ENCODE assay signal across 8 cellular contexts in genomic region chr22:35380537-35381423, GRCh38. TPM values are rescaled to one million over a fixed set of nuclear protein-coding genes. Genes with fewer than 3 reads are reported as not detected.
DNase-seq lines count a peak whose midpoint lies in the region; ATAC-seq and TF ChIP-seq lines count a peak whose summit lies in the region.

TSS of gene HMOX1 (plus strand) at chr22:35381096. CDS start at chr22:35381174, 78 bp downstream.

- H3K4me3 Mint-ChIP-seq in activated naive CD8-positive, alpha-beta T cell treated with anti-CD3 and anti-CD28 coated beads, Interleukin-2, amount 50 U/mL, for 24 hours: peak within 1 kb of the TSS; percentile 50

- H3K4ac ChIP-seq in neuronal stem cell (ENCODE audit: low read length): no peak within 1 kb of the TSS

- peak within 1 kb of the TSS; percentile 64 for H3K4me2 ChIP-seq in neuronal stem cell (ENCODE audit: insufficient read depth, low read length, poor library complexity, severe bottlenecking)

- H2BK15ac ChIP-seq in neuronal stem cell (ENCODE audit: low read length): peak within 1 kb of the TSS; percentile 71

- peaks cover 43% of the 10 kb centered on the region for H3K4me1 ChIP-seq in HUES48 (ENCODE audit: control insufficient read depth, insufficient read depth, low read length)
- peaks cover 14 to 20% of the 10 kb centered on the region in 2 donors for H3K4me1 ChIP-seq in neuronal stem cell (ENCODE audit: control insufficient read depth in 2 of 2, insufficient read depth in 1 of 2, low read depth in 1 of 2, low read length in 2 of 2)

- H3K4me3 ChIP-seq in HUES48 (ENCODE audit: low read depth, low read length): peak within 1 kb of the TSS; percentile 56
- peak within 1 kb of the TSS; percentile 44 for H3K4me3 ChIP-seq in SK-N-MC
- H3K4me3 ChIP-seq in neuronal stem cell (ENCODE audit: low read length in 2 of 2): peak within 1 kb of the TSS; percentile 48 to 73

- ATAC-seq in GM19324 (IDR thresholded peaks at IDR 0.05; ENCODE audit: low FRiP score, unreplicated experiment): peak; percentile 69
- peak; percentile 72 for ATAC-seq in activated naive CD8-positive, alpha-beta T cell treated with anti-CD3 and anti-CD28 coated beads, Interleukin-2, amount 50 U/mL, for 24 hours

- H2BK120ac ChIP-seq in neuronal stem cell (ENCODE audit: low read depth, low read length): peak within 1 kb of the TSS; percentile 19

- no peak for DNase-seq in SK-N-MC (ENCODE audit: low read depth, low spot score)
- peak; percentile 66 for DNase-seq in activated naive CD8-positive, alpha-beta T cell treated with anti-CD3 and anti-CD28 coated beads, Interleukin-2, amount 50 U/mL, for 24 hours
- DNase-seq in glomerular visceral epithelial cell (ENCODE audit: extremely low spot score): peak; percentile 82
- peak; percentile 49 for DNase-seq in neuronal stem cell (ENCODE audit: low spot score)
- DNase-seq in ureter (ENCODE audit: low spot score): peak; percentile 91

- no peaks in the 10 kb centered on the region for H3K36me3 Mint-ChIP-seq in activated naive CD8-positive, alpha-beta T cell treated with anti-CD3 and anti-CD28 coated beads, Interleukin-2, amount 50 U/mL, for 24 hours (ENCODE audit: low read depth)

- H3K36me3 ChIP-seq in HUES48 (ENCODE audit: control insufficient read depth, insufficient read depth, low read length) (peaks cover 4% of the 10 kb centered on the region; the same call in 1 of the 2 replicates), SK-N-MC (ENCODE audit: insufficient read depth, low read length) (no peaks in the 10 kb centered on the region), neuronal stem cell (replicated peaks in 1 of 2; ENCODE audit: control insufficient read depth in 2 of 2, insufficient read depth in 2 of 2, low read length in 2 of 2) (no peaks in the 10 kb centered on the region)

- H2AFZ ChIP-seq in neuronal stem cell (ENCODE audit: low read length): peak within 1 kb of the TSS; percentile 95

- H3K14ac ChIP-seq in neuronal stem cell (ENCODE audit: low read length): no peak within 1 kb of the TSS

- peak within 1 kb of the TSS; percentile 67 for H2BK12ac ChIP-seq in neuronal stem cell (ENCODE audit: low read length)

- no peak within 1 kb of the TSS for H4K91ac ChIP-seq in neuronal stem cell (ENCODE audit: low read depth, low read length, poor library complexity)

- peaks cover 41% of the 10 kb centered on the region for H3K27me3 Mint-ChIP-seq in activated naive CD8-positive, alpha-beta T cell treated with anti-CD3 and anti-CD28 coated beads, Interleukin-2, amount 50 U/mL, for 24 hours

- no peak for TF ChIP-seq CTCF in C4-2B (conservative IDR thresholded peaks at IDR 0.05)

- H2AK5ac ChIP-seq in neuronal stem cell (ENCODE audit: low read depth, low read length): peak within 1 kb of the TSS; percentile 63

- WGBS in neuronal stem cell (ENCODE audit: extremely low coverage in 2 of 2, insufficient read length in 2 of 2, insufficient replicate concordance in 1 of 2), 2 donors: no CpG with 5 or more reads among the region's 47 CpGs

- no peak within 1 kb of the TSS for H4K8ac ChIP-seq in neuronal stem cell (ENCODE audit: low read depth, low read length)

- H3K9ac ChIP-seq in HUES48 (ENCODE audit: low read depth, low read length) (peak within 1 kb of the TSS; percentile 14; the same call in 1 of the 2 replicates), SK-N-MC (ENCODE audit: insufficient read length) (no peak within 1 kb of the TSS), neuronal stem cell (ENCODE audit: low read depth, low read length, poor library complexity) (peak within 1 kb of the TSS; percentile 78)

- H3K27ac ChIP-seq in C4-2B (peak within 1 kb of the TSS; percentile 67), HUES48 (ENCODE audit: low read depth, low read length) (peak within 1 kb of the TSS; percentile 16), SK-N-MC (no peak within 1 kb of the TSS), neuronal stem cell (replicated peaks; ENCODE audit: low read length) (no peak within 1 kb of the TSS)

- H3K9me3 ChIP-seq in HUES48 (ENCODE audit: control insufficient read depth, insufficient read depth, low read length) (no peaks in the 10 kb centered on the region), SK-N-MC (ENCODE audit: low read depth, low read length) (no peaks in the 10 kb centered on the region), neuronal stem cell (replicated peaks in 1 of 2; ENCODE audit: control insufficient read depth in 2 of 2, insufficient read depth in 1 of 2, low read depth in 1 of 2, low read length in 2 of 2) (no peaks in the 10 kb centered on the region)

- peaks cover 4% of the 10 kb centered on the region; the same call in 1 of the 2 replicates for H3K27me3 ChIP-seq in HUES48 (ENCODE audit: control insufficient read depth, insufficient read depth, low read length)
- H3K27me3 ChIP-seq in neuronal stem cell (ENCODE audit: control insufficient read depth in 3 of 3, insufficient read depth in 3 of 3, low read depth in 1 of 3, low read length in 3 of 3): peaks cover 0 to 11% (median 4%) of the 10 kb centered on the region in 3 experiments

- peaks cover 19% of the 10 kb centered on the region for H3K4me1 Mint-ChIP-seq in activated naive CD8-positive, alpha-beta T cell treated with anti-CD3 and anti-CD28 coated beads, Interleukin-2, amount 50 U/mL, for 24 hours

- no peaks in the 10 kb centered on the region for H3K79me1 ChIP-seq in neuronal stem cell (ENCODE audit: low read depth, low read length)

- peak within 1 kb of the TSS; percentile 96 for H3K18ac ChIP-seq in neuronal stem cell (ENCODE audit: low read length)

- no peak within 1 kb of the TSS for H3K27ac Mint-ChIP-seq in activated naive CD8-positive, alpha-beta T cell treated with anti-CD3 and anti-CD28 coated beads, Interleukin-2, amount 50 U/mL, for 24 hours

- no peak within 1 kb of the TSS for H2BK5ac ChIP-seq in neuronal stem cell (ENCODE audit: low read length)

- no peaks in the 10 kb centered on the region for H3K9me3 Mint-ChIP-seq in activated naive CD8-positive, alpha-beta T cell treated with anti-CD3 and anti-CD28 coated beads, Interleukin-2, amount 50 U/mL, for 24 hours

- H3K23ac ChIP-seq in neuronal stem cell (ENCODE audit: low read depth, low read length, poor library complexity): peak within 1 kb of the TSS; percentile 75

RNA-seq across cellular contexts. Expression of gene HMOX1, which starts in this region (rescaled TPM):
- 5.1 TPM for polyA plus RNA-seq in neuronal stem cell (2013, experiment 1 of 2)
- polyA plus RNA-seq in neuronal stem cell (2013, experiment 2 of 2): 5.5 TPM
- 6.8 TPM for total RNA-seq in ureter

Comparison
In these comparisons a context has a peak if more than half of its experiments do, and no peak if none do; other contexts are left out.
1. H3K27ac ChIP-seq: peak in C4-2B (single experiment) and HUES48 (single experiment); none in SK-N-MC (single experiment) and neuronal stem cell (single experiment).
2. Peak in every context shown above with its lines, with median percentiles within 50 percentile points of each other: H3K4me3 ChIP-seq.